In the genomic region with DNA sequence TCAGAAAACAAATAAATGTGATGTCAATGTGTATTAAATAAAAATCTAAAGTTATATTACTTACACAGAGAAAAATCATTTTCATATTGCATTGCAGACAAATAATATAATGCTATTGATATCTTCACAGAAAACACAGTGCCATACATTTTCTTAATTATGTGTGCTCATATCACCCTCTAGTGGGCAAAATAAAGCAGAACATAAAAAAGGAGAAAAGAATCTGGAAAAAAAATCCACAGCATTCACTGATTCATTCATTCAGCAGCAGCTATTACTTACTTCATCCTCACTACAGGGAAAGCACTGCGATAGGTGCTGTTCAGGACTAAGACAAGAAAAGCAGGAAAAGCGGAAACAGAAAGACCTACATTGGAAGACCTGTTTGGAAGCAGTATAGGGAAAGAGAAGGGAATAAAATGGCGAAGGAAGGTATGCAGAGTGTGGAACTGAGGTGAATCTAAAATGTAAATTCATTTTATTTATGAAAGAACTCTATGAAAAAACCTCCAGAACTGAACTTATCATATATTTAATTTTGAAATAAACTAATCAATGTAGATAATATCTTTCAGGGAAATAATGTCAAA, we compare ENCODE assay signal across 7 cellular contexts.
DNase-seq lines count a peak whose midpoint lies in the region; ATAC-seq and TF ChIP-seq lines count a peak whose summit lies in the region.

No MANE protein-coding gene starts in this region.

- H3K27ac ChIP-seq in ascending aorta, result no peak overlapping the region

- intact Hi-C loops in ascending aorta (cut with DNase I), result no loop called here

- DNase-seq in GM04503 (ENCODE audit: low read depth) (peak; percentile 5), NCI-H1105 (lab: John Stamatoyannopoulos, UW) (peak; percentile 15), ascending aorta (ENCODE audit: low spot score in 2 of 2) (no peak), kidney tubule cell (ENCODE audit: low spot score) (peak; percentile 55)
- no peak for DNase-seq in stimulated activated CD4-positive, alpha-beta T cell treated with anti-CD3 and anti-CD28 coated beads, Interleukin-4, amount 100 ng/mL, for 1 hour

- H3K36me3 ChIP-seq in ascending aorta, result peaks cover 0 to 14% of the 10 kb centered on the region in 2 donors

- peak; percentile 74 for ATAC-seq in GM21723 (IDR thresholded peaks at IDR 0.05; ENCODE audit: unreplicated experiment)
- no peak for ATAC-seq in HG03097 (IDR thresholded peaks at IDR 0.05; ENCODE audit: low FRiP score, unreplicated experiment)

- no peaks in the 10 kb centered on the region for H3K27me3 ChIP-seq in ascending aorta

- H3K9me3 ChIP-seq in ascending aorta, result no peaks in the 10 kb centered on the region

- no peak overlapping the region for H3K4me3 ChIP-seq in ascending aorta

- no peaks in the 10 kb centered on the region for H3K4me1 ChIP-seq in ascending aorta

- TF ChIP-seq CTCF in ascending aorta (IDR thresholded peaks at IDR 0.05), result peak in 2 of 3 experiments; percentile 57 to 65

Comparison
In these comparisons a context has a peak if more than half of its experiments do, and no peak if none do; other contexts are left out.
1. DNase-seq: peak in GM04503 (single experiment), NCI-H1105 (single experiment) and kidney tubule cell (single experiment); none in ascending aorta (0 of 2) and stimulated activated CD4-positive, alpha-beta T cell treated with anti-CD3 and anti-CD28 coated beads, Interleukin-4, amount 100 ng/mL, for 1 hour (single experiment).